Comparison of ENCODE assay signal across 11 cellular contexts in genomic region chr19:18559685-18560084, GRCh38. TPM values are rescaled to one million over a fixed set of nuclear protein-coding genes. Genes with fewer than 3 reads are reported as not detected.
DNase-seq lines count a peak whose midpoint lies in the region; ATAC-seq, FAIRE-seq and TF ChIP-seq lines count a peak whose summit lies in the region.
"Had no signal": no experiment of that assay in that cellular context is flagged by ENCODE, and none has a peak within 500 bp of the region (broad histone marks: within the 10 kb centered on the region; RNA-seq: fewer than 3 reads in every experiment).

No MANE protein-coding gene starts in this region.

- no peak overlapping the region for H2AK5ac ChIP-seq in mesenchymal stem cell (ENCODE audit: low read length, severe bottlenecking)

- H3K4me1 Mint-ChIP-seq in activated CD8-positive, alpha-beta T cell treated with anti-CD3 and anti-CD28 coated beads, Interleukin-2, amount 10 ng/mL, durations not matched to agents 7 days and 5 days (ENCODE audit: low read depth): peaks cover 26% of the 10 kb centered on the region

- no TSS peak for BruUV-seq in HepG2 (replicated peaks; lab: Mats Ljungman, UMichigan)

- peaks cover 25% of the 10 kb centered on the region for H3K36me3 Mint-ChIP-seq in activated CD8-positive, alpha-beta T cell treated with anti-CD3 and anti-CD28 coated beads, Interleukin-2, amount 10 ng/mL, durations not matched to agents 7 days and 5 days (ENCODE audit: low read depth)

- peaks cover 21% of the 10 kb centered on the region for H3K79me2 ChIP-seq in HepG2 (ENCODE audit: insufficient read depth, low read length)

- H3K4me2 ChIP-seq in HepG2 (ENCODE audit: low read depth, low read length) (0 out of 2 replicates have a peak overlapping the region, but pooled peaks have one; percentile 83), mesenchymal stem cell (ENCODE audit: low read length, poor library complexity, severe bottlenecking) (no peak overlapping the region)

- H3K14ac ChIP-seq in mesenchymal stem cell (ENCODE audit: low read length in 2 of 2): no peak overlapping the region

- H3K27ac Mint-ChIP-seq in activated CD8-positive, alpha-beta T cell treated with anti-CD3 and anti-CD28 coated beads, Interleukin-2, amount 10 ng/mL, durations not matched to agents 7 days and 5 days: peak overlapping the region; percentile 75

- TF ChIP-seq EP300 in HepG2 (IDR thresholded peaks at IDR 0.05; ENCODE audit: low read depth in 2 of 2, low read length in 2 of 2): no peak
- no peak for TF ChIP-seq EP300 in HepG2 (CRISPR knock-in tag; IDR thresholded peaks at IDR 0.05; ENCODE audit: borderline replicate concordance)

- H3K18ac ChIP-seq in mesenchymal stem cell (ENCODE audit: low read depth in 1 of 2, low read length in 2 of 2): no peak overlapping the region

- no peak overlapping the region for H3K4me3 ChIP-seq in HepG2 (replicated peaks in 1 of 3; ENCODE audit: insufficient read depth in 1 of 3, low read depth in 2 of 3, low read length in 3 of 3)
- no peak overlapping the region for H3K4me3 ChIP-seq in right lobe of liver
- no peak overlapping the region for H3K4me3 ChIP-seq in mesenchymal stem cell (ENCODE audit: insufficient read depth in 1 of 2, low read depth in 1 of 2, low read length in 2 of 2)
- H3K4me3 ChIP-seq in aorta (ENCODE audit: low read length in 2 of 2): no peak overlapping the region
- H3K4me3 ChIP-seq: upper lobe of right lung had no signal

- H4K20me1 ChIP-seq in HepG2 (ENCODE audit: insufficient read depth, low read length): no peaks in the 10 kb centered on the region

- H3K9me3 ChIP-seq in HepG2 (ENCODE audit: low read length): no peaks in the 10 kb centered on the region
- H3K9me3 ChIP-seq in right lobe of liver: no peaks in the 10 kb centered on the region
- H3K9me3 ChIP-seq in mesenchymal stem cell (ENCODE audit: control insufficient read depth, low read length): no peaks in the 10 kb centered on the region
- no peaks in the 10 kb centered on the region for H3K9me3 ChIP-seq in aorta (ENCODE audit: control insufficient read depth, low read length)
- H3K9me3 ChIP-seq: upper lobe of right lung had no signal

- no peak overlapping the region for H2BK15ac ChIP-seq in mesenchymal stem cell (ENCODE audit: low read depth, poor library complexity, severe bottlenecking)

- H2AFZ ChIP-seq in HepG2 (ENCODE audit: low read length): no peak overlapping the region
- H2AFZ ChIP-seq in mesenchymal stem cell (ENCODE audit: low read depth, low read length): no peak overlapping the region

- FAIRE-seq in HepG2 (lab: Jason Lieb, UNC): no peak
- FAIRE-seq: frontal cortex had no signal

- peaks cover 18% of the 10 kb centered on the region for H3K79me1 ChIP-seq in mesenchymal stem cell (replicated peaks; ENCODE audit: low read length, poor library complexity, severe bottlenecking)

- H2BK12ac ChIP-seq in mesenchymal stem cell (ENCODE audit: low read length in 2 of 2): no peak overlapping the region

- DNase-seq in HepG2 (ENCODE audit: low spot score): no peak
- DNase-seq in right lobe of liver: no peak
- no peak for DNase-seq in activated CD8-positive, alpha-beta T cell treated with anti-CD3 and anti-CD28 coated beads, Interleukin-2, amount 10 ng/mL, durations not matched to agents 7 days and 5 days
- DNase-seq in mesenchymal stem cell: no peak
- no peak for DNase-seq in aorta
- DNase-seq in MV-4-11 (lab: John Stamatoyannopoulos, UW): no peak
- no peak for DNase-seq in central memory CD4-positive, alpha-beta T cell
- DNase-seq: NCI-H1930, upper lobe of right lung had no signal

- CTCF ChIA-PET in HepG2 (lab: Yijun Ruan, JAX; ENCODE audit: low intra/inter-chr PET ratio, low total read pairs): no interaction called here
- CTCF ChIA-PET in activated CD8-positive, alpha-beta T cell treated with anti-CD3 and anti-CD28 coated beads, Interleukin-2, amount 10 ng/mL, durations not matched to agents 7 days and 5 days (lab: Charles Lee): interaction anchor here (0.7 to 4.6 kb wide), 4 partner anchors 15 to 296 kb away, joined by 3 to 37 read pairs (median 30); partner anchors contain the start of genes ELL, FKBP8 and REX1BD

- H3K27me3 Mint-ChIP-seq in activated CD8-positive, alpha-beta T cell treated with anti-CD3 and anti-CD28 coated beads, Interleukin-2, amount 10 ng/mL, durations not matched to agents 7 days and 5 days (ENCODE audit: low read depth): no peaks in the 10 kb centered on the region

- H3K27ac ChIP-seq in HepG2 (ENCODE audit: extremely low read length, insufficient read depth, low read length) (no peak overlapping the region), right lobe of liver (no peak overlapping the region), mesenchymal stem cell (ENCODE audit: low read length, poor library complexity, severe bottlenecking) (no peak overlapping the region), aorta (ENCODE audit: low read depth in 1 of 2, low read length in 2 of 2) (peak overlapping the region; percentile 58 to 65)

- H3K4ac ChIP-seq in mesenchymal stem cell (ENCODE audit: low read depth in 1 of 2, low read length in 2 of 2): no peak overlapping the region

- TF ChIP-seq POLR2A in HepG2 (IDR thresholded peaks at IDR 0.05; ENCODE audit: insufficient read depth in 1 of 2, low read depth in 2 of 2, low read length in 2 of 2) (no peak), right lobe of liver (IDR thresholded peaks at IDR 0.05) (no peak)

- H3K9ac ChIP-seq in HepG2 (ENCODE audit: insufficient read depth, low read depth, low read length) (no peak overlapping the region), mesenchymal stem cell (ENCODE audit: low read length) (peak overlapping the region; percentile 53)

- no peaks in the 10 kb centered on the region for H3K9me3 Mint-ChIP-seq in activated CD8-positive, alpha-beta T cell treated with anti-CD3 and anti-CD28 coated beads, Interleukin-2, amount 10 ng/mL, durations not matched to agents 7 days and 5 days (ENCODE audit: insufficient read depth)

- POLR2A ChIA-PET in HepG2 (lab: Yijun Ruan, JAX): interaction anchor here (0.5 to 2.8 kb wide), 2 partner anchors 11 to 35 kb away, joined by 4 to 55 read pairs; partner anchors contain the start of gene UBA52
- POLR2A ChIA-PET in activated CD8-positive, alpha-beta T cell treated with anti-CD3 and anti-CD28 coated beads, Interleukin-2, amount 10 ng/mL, durations not matched to agents 7 days and 5 days (lab: Charles Lee): interaction anchor here (0.9 to 2.9 kb wide), 2 partner anchors 12 to 15 kb away, joined by 3 to 44 read pairs; partner anchors contain the start of gene UBA52

- H3K4me1 ChIP-seq in HepG2 (ENCODE audit: insufficient read depth, low read length): peaks cover 28% of the 10 kb centered on the region
- H3K4me1 ChIP-seq in right lobe of liver: peaks cover 0 to 9% (median 3%) of the 10 kb centered on the region in 4 donors
- H3K4me1 ChIP-seq in mesenchymal stem cell (ENCODE audit: control insufficient read depth, insufficient read depth, low read depth, low read length): peaks cover 4% of the 10 kb centered on the region
- H3K4me1 ChIP-seq in aorta (ENCODE audit: control insufficient read depth in 1 of 2, insufficient read depth in 2 of 2, low read length in 2 of 2): peaks cover 0 to 4% of the 10 kb centered on the region in 2 donors

- peak overlapping the region; percentile 94 for H3K4me3 Mint-ChIP-seq in activated CD8-positive, alpha-beta T cell treated with anti-CD3 and anti-CD28 coated beads, Interleukin-2, amount 10 ng/mL, durations not matched to agents 7 days and 5 days

- no peak overlapping the region for H2BK120ac ChIP-seq in mesenchymal stem cell (ENCODE audit: low read depth, low read length)

- H3K27me3 ChIP-seq in HepG2 (ENCODE audit: control insufficient read depth in 1 of 2, insufficient read depth in 2 of 2, low read length in 2 of 2) (no peaks in the 10 kb centered on the region; a peak in 1 of 5 replicates), right lobe of liver (no peaks in the 10 kb centered on the region), mesenchymal stem cell (ENCODE audit: control insufficient read depth in 1 of 2, insufficient read depth in 1 of 2, low read length in 2 of 2) (no peaks in the 10 kb centered on the region), aorta (ENCODE audit: control insufficient read depth in 1 of 2, insufficient read depth in 2 of 2, low read length in 1 of 2) (no peaks in the 10 kb centered on the region)
- H3K27me3 ChIP-seq: upper lobe of right lung had no signal

- no peak overlapping the region for H3K23ac ChIP-seq in mesenchymal stem cell (ENCODE audit: low read length in 2 of 2)

- no peak for ATAC-seq in HepG2
- ATAC-seq in right lobe of liver: no peak
- ATAC-seq in activated CD8-positive, alpha-beta T cell treated with anti-CD3 and anti-CD28 coated beads, Interleukin-2, amount 10 ng/mL, durations not matched to agents 7 days and 5 days: no peak
- no peak for ATAC-seq in aorta (ENCODE audit: low FRiP score)
- no peak for ATAC-seq in HG02981 (IDR thresholded peaks at IDR 0.05; ENCODE audit: unreplicated experiment)
- ATAC-seq: upper lobe of right lung had no signal

- TF ChIP-seq RAD21 in HepG2 (CRISPR knock-in tag; IDR thresholded peaks at IDR 0.05): no peak

- H3K36me3 ChIP-seq in HepG2 (replicated peaks in 1 of 2; ENCODE audit: control insufficient read depth in 1 of 2, insufficient read depth in 2 of 2, low read length in 2 of 2): peaks cover 8 to 25% of the 10 kb centered on the region in 2 experiments; a peak in 4 of 5 replicates
- peaks cover 0 to 14% (median 7%) of the 10 kb centered on the region in 4 donors for H3K36me3 ChIP-seq in right lobe of liver
- H3K36me3 ChIP-seq in mesenchymal stem cell (ENCODE audit: control insufficient read depth in 1 of 2, insufficient read depth in 2 of 2, low read depth in 1 of 2, low read length in 2 of 2): peaks cover 28 to 30% of the 10 kb centered on the region in 2 experiments
- H3K36me3 ChIP-seq in aorta (ENCODE audit: control insufficient read depth in 1 of 2, insufficient read depth in 2 of 2, low read length in 1 of 2): peaks cover 0 to under 1% of the 10 kb centered on the region in 2 donors

- 98% methylated on average over 5 of the region's 5 CpGs for WGBS in HepG2 (ENCODE audit: low lambda C conversion rate)
- WGBS in right lobe of liver (ENCODE audit: insufficient coverage, low coverage, low lambda C conversion rate, missing lambda C conversion rate): 41% methylated on average over 5 of the region's 5 CpGs
- 98% methylated on average over 5 of the region's 5 CpGs for WGBS in mesenchymal stem cell
- WGBS in aorta, 2 donors: 31 to 47% methylated on average over 5 of the region's 5 CpGs

- no peak overlapping the region for H4K91ac ChIP-seq in mesenchymal stem cell (ENCODE audit: low read length)

- no peak overlapping the region for H2BK5ac ChIP-seq in mesenchymal stem cell (ENCODE audit: low read depth, low read length, poor library complexity, severe bottlenecking)

- H4K8ac ChIP-seq in mesenchymal stem cell (ENCODE audit: low read length): no peak overlapping the region

- TF ChIP-seq CTCF in HepG2 (CRISPR knock-in tag; IDR thresholded peaks at IDR 0.05) (no peak), right lobe of liver (IDR thresholded peaks at IDR 0.05) (no peak)

- intact Hi-C loops in HepG2 (cut with micrococcal nuclease; ENCODE audit: unreplicated experiment): no loop called here
- intact Hi-C loops in right lobe of liver (cut with DNase I): loop anchor here in 1 of 2 donors (10.0 kb wide), 1 partner anchor 85 kb away; no protein-coding TSS in a partner anchor
- intact Hi-C loops in aorta (cut with DNase I): loop anchor here (2.0 to 5.0 kb wide), 2 partner anchors 37 to 99 kb away; partner anchors contain the start of gene ELL (in 2 of the 2)

- in situ Hi-C loops in HepG2 (cut with HindIII; ENCODE audit: extremely low pct_ligation_motif_present, low pct_unique_long_range_greater_than_20kb): no loop called here

RNA-seq across cellular contexts. Expression of gene KXD1, which starts 2.0 kb away (rescaled TPM):
- total RNA-seq in HepG2 (2016; rRNA removed; fragmentation: Illumina TruSeq; extraction: Trizol): 44.6 and 53.1 TPM in 2 replicates
- total RNA-seq in HepG2 (2016; cell fraction: cytosol; rRNA removed; fragmentation: Illumina TruSeq; extraction: Trizol; ENCODE audit: low read depth): 49.9 and 63.5 TPM in 2 replicates
- total RNA-seq in HepG2 (2016; cell fraction: insoluble cytoplasmic fraction; rRNA removed; fragmentation: Illumina TruSeq; extraction: Trizol): 46.0 and 46.4 TPM in 2 replicates
- total RNA-seq in HepG2 (2016; cell fraction: membrane; rRNA removed; fragmentation: Illumina TruSeq; extraction: Trizol): 90.1 and 104 TPM in 2 replicates
- 20.4 and 21.0 TPM in 2 replicates for total RNA-seq in HepG2 (2016; cell fraction: nucleus; rRNA removed; fragmentation: Illumina TruSeq; extraction: Trizol)
- 143 and 160 TPM in 2 replicates for polyA plus RNA-seq in HepG2 (2011; rRNA removed)
- polyA plus RNA-seq in HepG2 (2011; cell fraction: cytosol; rRNA removed): 112 and 130 TPM in 2 replicates
- 122 and 125 TPM in 2 replicates for polyA plus RNA-seq in HepG2 (2011; cell fraction: nucleus; rRNA removed)
- 61.5 and 85.8 TPM in 2 replicates for polyA plus RNA-seq in HepG2 (2012)
- polyA plus RNA-seq in HepG2 (2016; cell fraction: cytosol; fragmentation: Illumina TruSeq; extraction: Trizol; ENCODE audit: low read depth): 72.0 and 99.5 TPM in 2 replicates
- polyA plus RNA-seq in HepG2 (2016; cell fraction: insoluble cytoplasmic fraction; fragmentation: Illumina TruSeq; extraction: Trizol; ENCODE audit: low read depth): 68.6 and 76.3 TPM in 2 replicates
- 121 and 126 TPM in 2 replicates for polyA plus RNA-seq in HepG2 (2016; cell fraction: membrane; fragmentation: Illumina TruSeq; extraction: Trizol; ENCODE audit: low read depth)
- polyA plus RNA-seq in HepG2 (2016; cell fraction: nucleus; fragmentation: Illumina TruSeq; extraction: Trizol; ENCODE audit: insufficient read depth, low read depth): 62.9 and 64.5 TPM in 2 replicates
- polyA minus RNA-seq in HepG2 (2011; rRNA and poly(A)+ RNA removed; ENCODE audit: low replicate concordance): 73.9 and 103 TPM in 2 replicates
- 43.1 and 52.2 TPM in 2 replicates for polyA minus RNA-seq in HepG2 (2011; cell fraction: cytosol; rRNA and poly(A)+ RNA removed)
- polyA minus RNA-seq in HepG2 (2011; cell fraction: nucleus; rRNA and poly(A)+ RNA removed): 20.0 and 23.6 TPM in 2 replicates
- total RNA-seq in right lobe of liver: 10 to 100 TPM; 30.2 to 93.0 (median 36.1) TPM
- total RNA-seq in activated CD8-positive, alpha-beta T cell treated with anti-CD3 and anti-CD28 coated beads, Interleukin-2, amount 10 ng/mL, durations not matched to agents 7 days and 5 days: 100 to 1,000 TPM; 101 to 108 TPM
- 138 TPM for polyA plus RNA-seq in mesenchymal stem cell (2013, experiment 1 of 2)
- polyA plus RNA-seq in mesenchymal stem cell (2013, experiment 2 of 2): 134 TPM
- 10 to 100 TPM; 85.4 to 92.4 TPM for total RNA-seq in aorta
- polyA plus RNA-seq in aorta: 100 to 1,000 TPM in 1 of 2 donors, 10 to 100 TPM in 1; 85.6 to 128 TPM

RNA-seq across cellular contexts. Expression of gene UBA52, which starts 12.0 kb away (rescaled TPM):
- total RNA-seq in HepG2 (2016; rRNA removed; fragmentation: Illumina TruSeq; extraction: Trizol): 959 and 1,184 TPM in 2 replicates
- total RNA-seq in HepG2 (2016; cell fraction: cytosol; rRNA removed; fragmentation: Illumina TruSeq; extraction: Trizol; ENCODE audit: low read depth): 1,298 and 1,315 TPM in 2 replicates
- 938 and 1,264 TPM in 2 replicates for total RNA-seq in HepG2 (2016; cell fraction: insoluble cytoplasmic fraction; rRNA removed; fragmentation: Illumina TruSeq; extraction: Trizol)
- 1,565 and 1,724 TPM in 2 replicates for total RNA-seq in HepG2 (2016; cell fraction: membrane; rRNA removed; fragmentation: Illumina TruSeq; extraction: Trizol)
- total RNA-seq in HepG2 (2016; cell fraction: nucleus; rRNA removed; fragmentation: Illumina TruSeq; extraction: Trizol): 276 and 314 TPM in 2 replicates
- polyA plus RNA-seq in HepG2 (2011; rRNA removed): 1,655 and 1,782 TPM in 2 replicates
- 2,000 and 3,037 TPM in 2 replicates for polyA plus RNA-seq in HepG2 (2011; cell fraction: cytosol; rRNA removed)
- polyA plus RNA-seq in HepG2 (2011; cell fraction: nucleus; rRNA removed): 482 and 607 TPM in 2 replicates
- polyA plus RNA-seq in HepG2 (2012): 1,641 and 1,658 TPM in 2 replicates
- 1,864 and 1,905 TPM in 2 replicates for polyA plus RNA-seq in HepG2 (2016; cell fraction: cytosol; fragmentation: Illumina TruSeq; extraction: Trizol; ENCODE audit: low read depth)
- polyA plus RNA-seq in HepG2 (2016; cell fraction: insoluble cytoplasmic fraction; fragmentation: Illumina TruSeq; extraction: Trizol; ENCODE audit: low read depth): 1,524 and 1,536 TPM in 2 replicates
- 2,008 and 2,053 TPM in 2 replicates for polyA plus RNA-seq in HepG2 (2016; cell fraction: membrane; fragmentation: Illumina TruSeq; extraction: Trizol; ENCODE audit: low read depth)
- 658 and 675 TPM in 2 replicates for polyA plus RNA-seq in HepG2 (2016; cell fraction: nucleus; fragmentation: Illumina TruSeq; extraction: Trizol; ENCODE audit: insufficient read depth, low read depth)
- 1,990 and 2,943 TPM in 2 replicates for polyA minus RNA-seq in HepG2 (2011; rRNA and poly(A)+ RNA removed; ENCODE audit: low replicate concordance)
- 420 and 430 TPM in 2 replicates for polyA minus RNA-seq in HepG2 (2011; cell fraction: cytosol; rRNA and poly(A)+ RNA removed)
- polyA minus RNA-seq in HepG2 (2011; cell fraction: nucleus; rRNA and poly(A)+ RNA removed): 113 and 142 TPM in 2 replicates
- 100 to 1,000 TPM; 256 to 470 (median 406) TPM for total RNA-seq in right lobe of liver
- total RNA-seq in activated CD8-positive, alpha-beta T cell treated with anti-CD3 and anti-CD28 coated beads, Interleukin-2, amount 10 ng/mL, durations not matched to agents 7 days and 5 days: 1,000 to 10,000 TPM; 1,452 to 1,556 TPM
- polyA plus RNA-seq in mesenchymal stem cell (2013, experiment 1 of 2): 1,500 TPM
- 1,505 TPM for polyA plus RNA-seq in mesenchymal stem cell (2013, experiment 2 of 2)
- 100 to 1,000 TPM; 750 to 787 TPM for total RNA-seq in aorta
- polyA plus RNA-seq in aorta: 1,000 to 10,000 TPM; 1,225 to 1,252 TPM

RNA-seq across cellular contexts. Expression of gene FKBP8, which starts 16.3 kb away (rescaled TPM):
- total RNA-seq in HepG2 (2016; rRNA removed; fragmentation: Illumina TruSeq; extraction: Trizol) (75.1 and 81.7 TPM in 2 replicates), right lobe of liver (100 to 1,000 TPM in 3 of 6 experiments, 10 to 100 TPM in 3; 92.7 to 179 (median 118) TPM), aorta (100 to 1,000 TPM; 225 to 239 TPM)
- total RNA-seq in HepG2 (2016; cell fraction: cytosol; rRNA removed; fragmentation: Illumina TruSeq; extraction: Trizol; ENCODE audit: low read depth): 75.9 and 83.0 TPM in 2 replicates
- total RNA-seq in HepG2 (2016; cell fraction: insoluble cytoplasmic fraction; rRNA removed; fragmentation: Illumina TruSeq; extraction: Trizol): 78.1 and 87.6 TPM in 2 replicates
- 92.2 and 111 TPM in 2 replicates for total RNA-seq in HepG2 (2016; cell fraction: membrane; rRNA removed; fragmentation: Illumina TruSeq; extraction: Trizol)
- total RNA-seq in HepG2 (2016; cell fraction: nucleus; rRNA removed; fragmentation: Illumina TruSeq; extraction: Trizol): 32.7 and 42.9 TPM in 2 replicates
- polyA plus RNA-seq in HepG2 (2011; rRNA removed) (93.9 and 135 TPM in 2 replicates), aorta (100 to 1,000 TPM; 255 to 362 TPM)
- 101 and 179 TPM in 2 replicates for polyA plus RNA-seq in HepG2 (2011; cell fraction: cytosol; rRNA removed)
- polyA plus RNA-seq in HepG2 (2011; cell fraction: nucleus; rRNA removed): 159 and 173 TPM in 2 replicates
- polyA plus RNA-seq in HepG2 (2012): 93.8 and 130 TPM in 2 replicates
- polyA plus RNA-seq in HepG2 (2016; cell fraction: cytosol; fragmentation: Illumina TruSeq; extraction: Trizol; ENCODE audit: low read depth): 84.6 and 95.1 TPM in 2 replicates
- 107 and 111 TPM in 2 replicates for polyA plus RNA-seq in HepG2 (2016; cell fraction: insoluble cytoplasmic fraction; fragmentation: Illumina TruSeq; extraction: Trizol; ENCODE audit: low read depth)
- 117 and 126 TPM in 2 replicates for polyA plus RNA-seq in HepG2 (2016; cell fraction: membrane; fragmentation: Illumina TruSeq; extraction: Trizol; ENCODE audit: low read depth)
- 80.5 and 87.9 TPM in 2 replicates for polyA plus RNA-seq in HepG2 (2016; cell fraction: nucleus; fragmentation: Illumina TruSeq; extraction: Trizol; ENCODE audit: insufficient read depth, low read depth)
- polyA minus RNA-seq in HepG2 (2011; rRNA and poly(A)+ RNA removed; ENCODE audit: low replicate concordance): 96.9 and 151 TPM in 2 replicates
- 63.3 and 77.3 TPM in 2 replicates for polyA minus RNA-seq in HepG2 (2011; cell fraction: cytosol; rRNA and poly(A)+ RNA removed)
- 16.6 and 20.1 TPM in 2 replicates for polyA minus RNA-seq in HepG2 (2011; cell fraction: nucleus; rRNA and poly(A)+ RNA removed)
- total RNA-seq in activated CD8-positive, alpha-beta T cell treated with anti-CD3 and anti-CD28 coated beads, Interleukin-2, amount 10 ng/mL, durations not matched to agents 7 days and 5 days: 100 to 1,000 TPM; 245 to 247 TPM
- 175 TPM for polyA plus RNA-seq in mesenchymal stem cell (2013, experiment 1 of 2)
- 169 TPM for polyA plus RNA-seq in mesenchymal stem cell (2013, experiment 2 of 2)

RNA-seq across cellular contexts. Expression of gene REX1BD, which starts 28.9 kb away (rescaled TPM):
- total RNA-seq in HepG2 (2016; rRNA removed; fragmentation: Illumina TruSeq; extraction: Trizol): 20.7 and 25.4 TPM in 2 replicates
- 16.9 and 18.9 TPM in 2 replicates for total RNA-seq in HepG2 (2016; cell fraction: cytosol; rRNA removed; fragmentation: Illumina TruSeq; extraction: Trizol; ENCODE audit: low read depth)
- 21.8 and 27.1 TPM in 2 replicates for total RNA-seq in HepG2 (2016; cell fraction: insoluble cytoplasmic fraction; rRNA removed; fragmentation: Illumina TruSeq; extraction: Trizol)
- total RNA-seq in HepG2 (2016; cell fraction: membrane; rRNA removed; fragmentation: Illumina TruSeq; extraction: Trizol): 14.9 and 19.7 TPM in 2 replicates
- total RNA-seq in HepG2 (2016; cell fraction: nucleus; rRNA removed; fragmentation: Illumina TruSeq; extraction: Trizol): 11.7 and 15.7 TPM in 2 replicates
- polyA plus RNA-seq in HepG2 (2011; rRNA removed): 7.5 and 7.6 TPM in 2 replicates
- 10.8 and 16.3 TPM in 2 replicates for polyA plus RNA-seq in HepG2 (2011; cell fraction: cytosol; rRNA removed)
- 39.3 and 40.2 TPM in 2 replicates for polyA plus RNA-seq in HepG2 (2011; cell fraction: nucleus; rRNA removed)
- polyA plus RNA-seq in HepG2 (2012): 8.3 and 10.1 TPM in 2 replicates
- 9.6 and 12.0 TPM in 2 replicates for polyA plus RNA-seq in HepG2 (2016; cell fraction: cytosol; fragmentation: Illumina TruSeq; extraction: Trizol; ENCODE audit: low read depth)
- polyA plus RNA-seq in HepG2 (2016; cell fraction: insoluble cytoplasmic fraction; fragmentation: Illumina TruSeq; extraction: Trizol; ENCODE audit: low read depth): 11.7 and 12.2 TPM in 2 replicates
- 8.0 and 10.3 TPM in 2 replicates for polyA plus RNA-seq in HepG2 (2016; cell fraction: membrane; fragmentation: Illumina TruSeq; extraction: Trizol; ENCODE audit: low read depth)
- polyA plus RNA-seq in HepG2 (2016; cell fraction: nucleus; fragmentation: Illumina TruSeq; extraction: Trizol; ENCODE audit: insufficient read depth, low read depth): 19.7 and 20.4 TPM in 2 replicates
- 2.0 and 4.9 TPM in 2 replicates for polyA minus RNA-seq in HepG2 (2011; rRNA and poly(A)+ RNA removed; ENCODE audit: low replicate concordance)
- polyA minus RNA-seq in HepG2 (2011; cell fraction: cytosol; rRNA and poly(A)+ RNA removed): 2.6 and 2.7 TPM in 2 replicates
- polyA minus RNA-seq in HepG2 (2011; cell fraction: nucleus; rRNA and poly(A)+ RNA removed): 2.4 and 2.6 TPM in 2 replicates
- total RNA-seq in right lobe of liver: 10 to 100 TPM; 30.4 to 71.7 (median 45.6) TPM
- 10 to 100 TPM; 91.5 to 98.7 TPM for total RNA-seq in activated CD8-positive, alpha-beta T cell treated with anti-CD3 and anti-CD28 coated beads, Interleukin-2, amount 10 ng/mL, durations not matched to agents 7 days and 5 days
- polyA plus RNA-seq in mesenchymal stem cell (2013, experiment 1 of 2): 64.9 TPM
- polyA plus RNA-seq in mesenchymal stem cell (2013, experiment 2 of 2): 73.1 TPM
- 10 to 100 TPM; 33.3 to 67.1 TPM for total RNA-seq in aorta
- 100 to 1,000 TPM in 1 of 2 donors, 10 to 100 TPM in 1; 22.9 to 192 TPM for polyA plus RNA-seq in aorta

RNA-seq across cellular contexts. Expression of gene ELL, which starts 37.8 kb away (rescaled TPM):
- total RNA-seq in HepG2 (2016; rRNA removed; fragmentation: Illumina TruSeq; extraction: Trizol) (3.2 and 3.7 TPM in 2 replicates), right lobe of liver (10 to 100 TPM in 2 of 6 experiments, 1 to 10 TPM in 4; 5.3 to 11.9 (median 8.6) TPM), aorta (10 to 100 TPM; 30.0 to 37.9 TPM)
- total RNA-seq in HepG2 (2016; cell fraction: cytosol; rRNA removed; fragmentation: Illumina TruSeq; extraction: Trizol; ENCODE audit: low read depth): 0.71 and 1.1 TPM in 2 replicates
- total RNA-seq in HepG2 (2016; cell fraction: insoluble cytoplasmic fraction; rRNA removed; fragmentation: Illumina TruSeq; extraction: Trizol): 2.7 and 4.1 TPM in 2 replicates
- 2.3 and 2.5 TPM in 2 replicates for total RNA-seq in HepG2 (2016; cell fraction: membrane; rRNA removed; fragmentation: Illumina TruSeq; extraction: Trizol)
- 3.3 and 4.8 TPM in 2 replicates for total RNA-seq in HepG2 (2016; cell fraction: nucleus; rRNA removed; fragmentation: Illumina TruSeq; extraction: Trizol)
- polyA plus RNA-seq in HepG2 (2011; rRNA removed) (5.4 and 5.8 TPM in 2 replicates), aorta (10 to 100 TPM in 1 of 2 donors, 1 to 10 TPM in 1; 7.3 to 13.1 TPM)
- polyA plus RNA-seq in HepG2 (2011; cell fraction: cytosol; rRNA removed): 3.2 and 4.3 TPM in 2 replicates
- 27.1 and 34.7 TPM in 2 replicates for polyA plus RNA-seq in HepG2 (2011; cell fraction: nucleus; rRNA removed)
- 7.1 TPM in 2 replicates for polyA plus RNA-seq in HepG2 (2012)
- 0.20 and 0.33 TPM in 2 replicates for polyA plus RNA-seq in HepG2 (2016; cell fraction: cytosol; fragmentation: Illumina TruSeq; extraction: Trizol; ENCODE audit: low read depth)
- polyA plus RNA-seq in HepG2 (2016; cell fraction: insoluble cytoplasmic fraction; fragmentation: Illumina TruSeq; extraction: Trizol; ENCODE audit: low read depth): 3.1 and 4.0 TPM in 2 replicates
- polyA plus RNA-seq in HepG2 (2016; cell fraction: membrane; fragmentation: Illumina TruSeq; extraction: Trizol; ENCODE audit: low read depth): 1.0 and 1.1 TPM in 2 replicates
- 5.1 and 5.2 TPM in 2 replicates for polyA plus RNA-seq in HepG2 (2016; cell fraction: nucleus; fragmentation: Illumina TruSeq; extraction: Trizol; ENCODE audit: insufficient read depth, low read depth)
- polyA minus RNA-seq in HepG2 (2011; rRNA and poly(A)+ RNA removed; ENCODE audit: low replicate concordance): 6.3 and 17.2 TPM in 2 replicates
- 6.0 and 8.8 TPM in 2 replicates for polyA minus RNA-seq in HepG2 (2011; cell fraction: cytosol; rRNA and poly(A)+ RNA removed)
- 12.9 and 14.3 TPM in 2 replicates for polyA minus RNA-seq in HepG2 (2011; cell fraction: nucleus; rRNA and poly(A)+ RNA removed)
- total RNA-seq in activated CD8-positive, alpha-beta T cell treated with anti-CD3 and anti-CD28 coated beads, Interleukin-2, amount 10 ng/mL, durations not matched to agents 7 days and 5 days: 10 to 100 TPM; 20.8 to 22.3 TPM
- polyA plus RNA-seq in mesenchymal stem cell (2013, experiment 1 of 2): 9.8 TPM
- 9.8 TPM for polyA plus RNA-seq in mesenchymal stem cell (2013, experiment 2 of 2)

Comparison
In these comparisons a context has a peak if more than half of its experiments do, and no peak if none do; other contexts are left out.
1. H3K27ac ChIP-seq: peak in aorta (2 of 2); none in HepG2 (single experiment), right lobe of liver (0 of 3) and mesenchymal stem cell (single experiment).